17 cellular contexts compared by ENCODE assay signal in the genomic region with DNA sequence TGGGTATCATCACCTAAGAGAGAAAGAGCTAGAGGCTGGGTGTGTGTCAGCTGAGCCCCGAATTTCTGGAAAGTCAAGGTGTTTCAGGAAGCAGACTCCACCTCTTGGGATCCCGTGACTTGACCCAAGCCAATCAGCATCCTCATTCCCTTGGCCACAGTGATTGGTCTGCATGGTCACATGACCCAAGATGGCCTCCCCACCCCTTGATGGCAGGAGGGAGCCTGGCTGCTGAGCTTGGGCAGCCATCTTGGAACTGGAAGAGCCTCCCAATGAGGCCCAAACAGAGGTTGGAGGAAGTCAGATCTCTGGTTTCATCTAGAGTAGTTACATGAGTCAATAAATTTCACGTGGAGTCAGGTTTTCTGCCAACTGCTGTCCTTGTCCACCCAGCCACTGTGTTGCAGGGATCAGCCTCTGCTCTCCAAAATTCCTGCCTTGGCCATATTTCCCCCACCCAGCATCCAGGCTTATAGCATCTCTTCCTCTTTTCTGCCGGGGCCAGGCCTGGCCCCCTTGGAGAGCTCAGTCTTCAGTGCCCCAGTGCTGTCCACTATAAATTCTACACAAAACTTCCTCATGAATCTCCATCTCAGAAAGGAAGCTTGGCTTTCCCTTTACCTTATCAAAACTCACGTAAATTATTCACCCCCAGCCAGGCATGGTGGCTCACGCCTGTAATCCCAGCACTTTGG. TPM values are rescaled to one million over a fixed set of nuclear protein-coding genes. Genes with fewer than 3 reads are reported as not detected.
DNase-seq lines count a peak whose midpoint lies in the region; ATAC-seq and TF ChIP-seq lines count a peak whose summit lies in the region.
"Had no signal": no experiment of that assay in that cellular context is flagged by ENCODE, and none has a peak within 500 bp of the region (broad histone marks: within the 10 kb centered on the region; RNA-seq: fewer than 3 reads in every experiment).

No MANE protein-coding gene starts in this region.

- CTCF ChIA-PET in activated naive CD4-positive, alpha-beta T cell treated with anti-CD3 and anti-CD28 coated beads, Interleukin-2, amount 10 ng/mL, durations not matched to agents 7 days and 5 days (lab: Charles Lee): interaction anchor here (1.2 kb wide), 1 partner anchor 11 kb away, joined by 4 read pairs; no protein-coding TSS in a partner anchor

- peak overlapping the region; percentile 12 for H3K4me3 Mint-ChIP-seq in activated naive CD4-positive, alpha-beta T cell treated with anti-CD3 and anti-CD28 coated beads, Interleukin-2, amount 10 ng/mL, durations not matched to agents 7 days and 5 days
- H3K4me3 Mint-ChIP-seq in IgD-negative memory B cell: peak overlapping the region in 2 of 4 donors; percentile 16 to 23
- no peak overlapping the region for H3K4me3 Mint-ChIP-seq in activated T-helper 1 cell treated with anti-CD3 and anti-CD28 coated beads, Interleukin-12 subunit alpha, Interleukin-12 subunit beta, Interleukin-2, Interleukin-4 antibody, amounts not matched to agents 30 ng/mL and 10 ng/mL and 1 ng/mL, durations not matched to agents 14 hours and 24 hours and 36 hours
- H3K4me3 Mint-ChIP-seq in stimulated activated effector memory CD8-positive, alpha-beta T cell treated with anti-CD3 and anti-CD28 coated beads, Interleukin-12 subunit alpha, Interleukin-12 subunit beta, amount 100 ng/mL, for 72 hours: no peak overlapping the region

- no peak for TF ChIP-seq POLR2A in Peyer's patch (IDR thresholded peaks at IDR 0.05)

- intact Hi-C loops in activated T-helper 1 cell treated with anti-CD3 and anti-CD28 coated beads, Interleukin-12 subunit alpha, Interleukin-12 subunit beta, Interleukin-2, Interleukin-4 antibody, amounts not matched to agents 30 ng/mL and 10 ng/mL and 1 ng/mL, durations not matched to agents 14 hours and 24 hours and 36 hours (cut with micrococcal nuclease): loop anchor here (5.0 kb wide), 1 partner anchor 39 kb away; no protein-coding TSS in a partner anchor

- H3K27ac ChIP-seq in Peyer's patch: no peak overlapping the region
- H3K27ac ChIP-seq: thyroid gland, VCaP had no signal

- peaks cover 43% of the 10 kb centered on the region for H3K4me1 Mint-ChIP-seq in activated naive CD4-positive, alpha-beta T cell treated with anti-CD3 and anti-CD28 coated beads, Interleukin-2, amount 10 ng/mL, durations not matched to agents 7 days and 5 days
- peaks cover 9 to 24% (median 18%) of the 10 kb centered on the region in 3 donors for H3K4me1 Mint-ChIP-seq in IgD-negative memory B cell
- peaks cover 26% of the 10 kb centered on the region for H3K4me1 Mint-ChIP-seq in activated T-helper 1 cell treated with anti-CD3 and anti-CD28 coated beads, Interleukin-12 subunit alpha, Interleukin-12 subunit beta, Interleukin-2, Interleukin-4 antibody, amounts not matched to agents 30 ng/mL and 10 ng/mL and 1 ng/mL, durations not matched to agents 14 hours and 24 hours and 36 hours (ENCODE audit: low read depth)
- H3K4me1 Mint-ChIP-seq in stimulated activated effector memory CD8-positive, alpha-beta T cell treated with anti-CD3 and anti-CD28 coated beads, Interleukin-12 subunit alpha, Interleukin-12 subunit beta, amount 100 ng/mL, for 72 hours: peaks cover 57% of the 10 kb centered on the region

- H3K4me3 ChIP-seq in Peyer's patch: no peak overlapping the region
- H3K4me3 ChIP-seq: heart right ventricle, thyroid gland had no signal

- H3K36me3 Mint-ChIP-seq in activated naive CD4-positive, alpha-beta T cell treated with anti-CD3 and anti-CD28 coated beads, Interleukin-2, amount 10 ng/mL, durations not matched to agents 7 days and 5 days: peaks cover 16% of the 10 kb centered on the region
- no peaks in the 10 kb centered on the region for H3K36me3 Mint-ChIP-seq in IgD-negative memory B cell
- peaks cover 5% of the 10 kb centered on the region for H3K36me3 Mint-ChIP-seq in activated T-helper 1 cell treated with anti-CD3 and anti-CD28 coated beads, Interleukin-12 subunit alpha, Interleukin-12 subunit beta, Interleukin-2, Interleukin-4 antibody, amounts not matched to agents 30 ng/mL and 10 ng/mL and 1 ng/mL, durations not matched to agents 14 hours and 24 hours and 36 hours (ENCODE audit: low read depth)
- H3K36me3 Mint-ChIP-seq in stimulated activated effector memory CD8-positive, alpha-beta T cell treated with anti-CD3 and anti-CD28 coated beads, Interleukin-12 subunit alpha, Interleukin-12 subunit beta, amount 100 ng/mL, for 72 hours: peaks cover 34% of the 10 kb centered on the region

- no peaks in the 10 kb centered on the region for H3K36me3 ChIP-seq in Peyer's patch
- H3K36me3 ChIP-seq: heart right ventricle, thyroid gland had no signal

- no peak for DNase-seq in activated naive CD4-positive, alpha-beta T cell treated with anti-CD3 and anti-CD28 coated beads, Interleukin-2, amount 10 ng/mL, durations not matched to agents 7 days and 5 days
- no peak for DNase-seq in activated naive CD4-positive, alpha-beta T cell treated with Interleukin-2 at 50 U/mL for 16 hours
- no peak for DNase-seq in activated T-helper 1 cell treated with anti-CD3 and anti-CD28 coated beads, Interleukin-12 subunit alpha, Interleukin-12 subunit beta, Interleukin-2, Interleukin-4 antibody, amounts not matched to agents 30 ng/mL and 10 ng/mL and 1 ng/mL, durations not matched to agents 14 hours and 24 hours and 36 hours (ENCODE audit: low spot score)
- DNase-seq in stimulated activated effector memory CD8-positive, alpha-beta T cell treated with anti-CD3 and anti-CD28 coated beads, Interleukin-12 subunit alpha, Interleukin-12 subunit beta, amount 100 ng/mL, for 72 hours (ENCODE audit: low spot score in 2 of 2): no peak
- DNase-seq in Peyer's patch: no peak
- no peak for DNase-seq in NCI-H526 treated with DMSO at 0.1 percent for 48 hours (lab: John Stamatoyannopoulos, UW)
- DNase-seq: amygdala; Caco-2; effector memory CD4-positive, alpha-beta T cell; heart right ventricle; mesenchymal stem cell; NCI-H1417; thyroid gland had no signal

- H3K4me1 ChIP-seq in Peyer's patch: peaks cover 0 to 7% (median 0%) of the 10 kb centered on the region in 4 donors
- H3K4me1 ChIP-seq: Caco-2, thyroid gland had no signal

- H3K27me3 Mint-ChIP-seq in activated naive CD4-positive, alpha-beta T cell treated with anti-CD3 and anti-CD28 coated beads, Interleukin-2, amount 10 ng/mL, durations not matched to agents 7 days and 5 days: peaks cover 4% of the 10 kb centered on the region
- H3K27me3 Mint-ChIP-seq in IgD-negative memory B cell: no peaks in the 10 kb centered on the region
- H3K27me3 Mint-ChIP-seq in activated T-helper 1 cell treated with anti-CD3 and anti-CD28 coated beads, Interleukin-12 subunit alpha, Interleukin-12 subunit beta, Interleukin-2, Interleukin-4 antibody, amounts not matched to agents 30 ng/mL and 10 ng/mL and 1 ng/mL, durations not matched to agents 14 hours and 24 hours and 36 hours (ENCODE audit: insufficient read depth): peaks cover 2% of the 10 kb centered on the region
- H3K27me3 Mint-ChIP-seq: progenitor cell of endocrine pancreas had no signal

- no peak overlapping the region for H3K27ac Mint-ChIP-seq in activated naive CD4-positive, alpha-beta T cell treated with anti-CD3 and anti-CD28 coated beads, Interleukin-2, amount 10 ng/mL, durations not matched to agents 7 days and 5 days
- H3K27ac Mint-ChIP-seq in IgD-negative memory B cell: peak overlapping the region in 2 of 3 donors; percentile 29 to 57
- peak overlapping the region; percentile 37 for H3K27ac Mint-ChIP-seq in activated T-helper 1 cell treated with anti-CD3 and anti-CD28 coated beads, Interleukin-12 subunit alpha, Interleukin-12 subunit beta, Interleukin-2, Interleukin-4 antibody, amounts not matched to agents 30 ng/mL and 10 ng/mL and 1 ng/mL, durations not matched to agents 14 hours and 24 hours and 36 hours
- peak overlapping the region; percentile 83 for H3K27ac Mint-ChIP-seq in stimulated activated effector memory CD8-positive, alpha-beta T cell treated with anti-CD3 and anti-CD28 coated beads, Interleukin-12 subunit alpha, Interleukin-12 subunit beta, amount 100 ng/mL, for 72 hours
- H3K27ac Mint-ChIP-seq: progenitor cell of endocrine pancreas had no signal

- no peaks in the 10 kb centered on the region for H3K27me3 ChIP-seq in Peyer's patch
- H3K27me3 ChIP-seq: heart right ventricle, thyroid gland had no signal

- no peaks in the 10 kb centered on the region for H3K9me3 ChIP-seq in Peyer's patch
- H3K9me3 ChIP-seq: Caco-2, thyroid gland had no signal

- H3K9me3 Mint-ChIP-seq in activated naive CD4-positive, alpha-beta T cell treated with anti-CD3 and anti-CD28 coated beads, Interleukin-2, amount 10 ng/mL, durations not matched to agents 7 days and 5 days: peaks cover 5% of the 10 kb centered on the region
- H3K9me3 Mint-ChIP-seq in IgD-negative memory B cell: no peaks in the 10 kb centered on the region
- H3K9me3 Mint-ChIP-seq in activated T-helper 1 cell treated with anti-CD3 and anti-CD28 coated beads, Interleukin-12 subunit alpha, Interleukin-12 subunit beta, Interleukin-2, Interleukin-4 antibody, amounts not matched to agents 30 ng/mL and 10 ng/mL and 1 ng/mL, durations not matched to agents 14 hours and 24 hours and 36 hours: no peaks in the 10 kb centered on the region
- H3K9me3 Mint-ChIP-seq in stimulated activated effector memory CD8-positive, alpha-beta T cell treated with anti-CD3 and anti-CD28 coated beads, Interleukin-12 subunit alpha, Interleukin-12 subunit beta, amount 100 ng/mL, for 72 hours: no peaks in the 10 kb centered on the region

- peak; percentile 39 for ATAC-seq in stimulated activated effector memory CD8-positive, alpha-beta T cell treated with anti-CD3 and anti-CD28 coated beads, Interleukin-12 subunit alpha, Interleukin-12 subunit beta, amount 100 ng/mL, for 72 hours
- ATAC-seq in HG03139 (IDR thresholded peaks at IDR 0.05; ENCODE audit: unreplicated experiment): no peak
- ATAC-seq: heart right ventricle had no signal

- no peak for TF ChIP-seq CTCF in Peyer's patch (IDR thresholded peaks at IDR 0.05)

RNA-seq across cellular contexts. Expression of gene SUSD3, which starts 17.2 kb away (rescaled TPM):
- 96.3 TPM for polyA plus RNA-seq in IgD-negative memory B cell
- 31.7 and 33.2 TPM in 2 replicates for total RNA-seq in activated T-helper 1 cell treated with anti-CD3 and anti-CD28 coated beads, Interleukin-12 subunit alpha, Interleukin-12 subunit beta, Interleukin-2, Interleukin-4 antibody, amounts not matched to agents 30 ng/mL and 10 ng/mL and 1 ng/mL, durations not matched to agents 14 hours and 24 hours and 36 hours
- 10 to 100 TPM in 1 of 4 donors, 1 to 10 TPM in 3; 5.5 to 21.5 (median 7.9) TPM for total RNA-seq in Peyer's patch

RNA-seq across cellular contexts. Expression of gene CARD19, which starts 54.8 kb away (rescaled TPM):
- polyA plus RNA-seq in IgD-negative memory B cell: 36.2 TPM
- total RNA-seq in activated T-helper 1 cell treated with anti-CD3 and anti-CD28 coated beads, Interleukin-12 subunit alpha, Interleukin-12 subunit beta, Interleukin-2, Interleukin-4 antibody, amounts not matched to agents 30 ng/mL and 10 ng/mL and 1 ng/mL, durations not matched to agents 14 hours and 24 hours and 36 hours: 40.5 and 41.7 TPM in 2 replicates
- total RNA-seq in Peyer's patch: 10 to 100 TPM; 34.7 to 74.4 (median 58.9) TPM
